ENCODE assay signal across 9 cellular contexts in genomic region chr10:62050627-62050924, GRCh38.
DNase-seq lines count a peak whose midpoint lies in the region; ATAC-seq and TF ChIP-seq lines count a peak whose summit lies in the region.
"Had no signal": no experiment of that assay in that cellular context is flagged by ENCODE, and none has a peak within 500 bp of the region (broad histone marks: within the 10 kb centered on the region; RNA-seq: fewer than 3 reads in every experiment).

No MANE protein-coding gene starts in this region.

- CTCF ChIA-PET in activated naive CD4-positive, alpha-beta T cell treated with anti-CD3 and anti-CD28 coated beads, Interleukin-2, amount 10 ng/mL, durations not matched to agents 7 days and 5 days (lab: Charles Lee), result interaction anchor here (0.8 to 4.1 kb wide), 12 partner anchors 11 to 196 kb away, joined by 3 to 43 read pairs (median 5); partner anchors contain the start of gene ARID5B

- H3K27ac Mint-ChIP-seq in activated naive CD4-positive, alpha-beta T cell treated with anti-CD3 and anti-CD28 coated beads, Interleukin-2, amount 10 ng/mL, durations not matched to agents 7 days and 5 days, result peak overlapping the region; percentile 100

- ATAC-seq in upper lobe of left lung (ENCODE audit: low FRiP score in 2 of 2), result no peak

- intact Hi-C loops in breast epithelium (cut with DNase I; ENCODE audit: low total_unique reads), result no loop called here

- H3K36me3 ChIP-seq in breast epithelium (peaks cover 3% of the 10 kb centered on the region), upper lobe of left lung (peaks cover 0 to 20% (median 2%) of the 10 kb centered on the region in 4 donors)

- H3K27ac ChIP-seq in breast epithelium (peak overlapping the region; percentile 92 to 95), upper lobe of left lung (peak overlapping the region; percentile 84 to 93 (median 88))

- H3K36me3 Mint-ChIP-seq in activated naive CD4-positive, alpha-beta T cell treated with anti-CD3 and anti-CD28 coated beads, Interleukin-2, amount 10 ng/mL, durations not matched to agents 7 days and 5 days, result peaks cover 66% of the 10 kb centered on the region

- TF ChIP-seq POLR2A in breast epithelium (IDR thresholded peaks at IDR 0.05) (no peak), upper lobe of left lung (IDR thresholded peaks at IDR 0.05) (no peak)

- no peaks in the 10 kb centered on the region for H3K27me3 ChIP-seq in breast epithelium
- no peaks in the 10 kb centered on the region for H3K27me3 ChIP-seq in mononuclear cell (ENCODE audit: insufficient read depth, low read length)
- H3K27me3 ChIP-seq in upper lobe of left lung, result no peaks in the 10 kb centered on the region

- H3K4me1 Mint-ChIP-seq in activated naive CD4-positive, alpha-beta T cell treated with anti-CD3 and anti-CD28 coated beads, Interleukin-2, amount 10 ng/mL, durations not matched to agents 7 days and 5 days, result peaks cover 98% of the 10 kb centered on the region

- peaks cover 5 to 20% of the 10 kb centered on the region in 2 donors for H3K4me1 ChIP-seq in breast epithelium
- H3K4me1 ChIP-seq in mononuclear cell (ENCODE audit: insufficient read depth, low read length), result peaks cover 79% of the 10 kb centered on the region
- H3K4me1 ChIP-seq in upper lobe of left lung, result peaks cover 33 to 77% (median 49%) of the 10 kb centered on the region in 4 donors

- DNase-seq in activated naive CD4-positive, alpha-beta T cell treated with anti-CD3 and anti-CD28 coated beads, Interleukin-2, amount 10 ng/mL, durations not matched to agents 7 days and 5 days, result no peak
- DNase-seq in activated naive CD4-positive, alpha-beta T cell treated with anti-CD3 and anti-CD28 coated beads, Interleukin-2, amount 50 U/mL, for 16 hours, result no peak
- DNase-seq in breast epithelium (ENCODE audit: low spot score in 2 of 2) (no peak), upper lobe of left lung (no peak), Kasumi-1 (lab: John Stamatoyannopoulos, UW) (no peak), HuH-7.5 (ENCODE audit: low spot score) (no peak), COLO829 (ENCODE audit: low spot score) (no peak)
- DNase-seq: H7 had no signal

- H3K4me3 Mint-ChIP-seq in activated naive CD4-positive, alpha-beta T cell treated with anti-CD3 and anti-CD28 coated beads, Interleukin-2, amount 10 ng/mL, durations not matched to agents 7 days and 5 days, result peak overlapping the region; percentile 94

- WGBS in upper lobe of left lung, 2 donors, result 60 to 61% methylated on average over 4 of the region's 4 CpGs

- no peaks in the 10 kb centered on the region for H3K9me3 Mint-ChIP-seq in activated naive CD4-positive, alpha-beta T cell treated with anti-CD3 and anti-CD28 coated beads, Interleukin-2, amount 10 ng/mL, durations not matched to agents 7 days and 5 days

- H3K4me3 ChIP-seq in breast epithelium (peak overlapping the region; percentile 60 to 66 (median 66)), mononuclear cell (ENCODE audit: low read length) (peak overlapping the region; percentile 11), upper lobe of left lung (peak overlapping the region; percentile 37 to 51 (median 47))

- no peaks in the 10 kb centered on the region for H3K27me3 Mint-ChIP-seq in activated naive CD4-positive, alpha-beta T cell treated with anti-CD3 and anti-CD28 coated beads, Interleukin-2, amount 10 ng/mL, durations not matched to agents 7 days and 5 days

- H3K9me3 ChIP-seq in breast epithelium (no peaks in the 10 kb centered on the region), mononuclear cell (ENCODE audit: low read depth, low read length) (no peaks in the 10 kb centered on the region), upper lobe of left lung (no peaks in the 10 kb centered on the region)

- no peak for TF ChIP-seq EP300 in upper lobe of left lung (IDR thresholded peaks at IDR 0.05)

- TF ChIP-seq CTCF in breast epithelium (IDR thresholded peaks at IDR 0.05), result no peak
- TF ChIP-seq CTCF in upper lobe of left lung (IDR thresholded peaks at IDR 0.05), result no peak

Comparison
In these comparisons a context has a peak if more than half of its experiments do, and no peak if none do; other contexts are left out.
1. H3K4me3 ChIP-seq: peak in every context shown above with its lines; median percentile 66 in breast epithelium; 47 in upper lobe of left lung; 11 in mononuclear cell.